Comparison of ENCODE assay signal across 13 cellular contexts in the genomic region with DNA sequence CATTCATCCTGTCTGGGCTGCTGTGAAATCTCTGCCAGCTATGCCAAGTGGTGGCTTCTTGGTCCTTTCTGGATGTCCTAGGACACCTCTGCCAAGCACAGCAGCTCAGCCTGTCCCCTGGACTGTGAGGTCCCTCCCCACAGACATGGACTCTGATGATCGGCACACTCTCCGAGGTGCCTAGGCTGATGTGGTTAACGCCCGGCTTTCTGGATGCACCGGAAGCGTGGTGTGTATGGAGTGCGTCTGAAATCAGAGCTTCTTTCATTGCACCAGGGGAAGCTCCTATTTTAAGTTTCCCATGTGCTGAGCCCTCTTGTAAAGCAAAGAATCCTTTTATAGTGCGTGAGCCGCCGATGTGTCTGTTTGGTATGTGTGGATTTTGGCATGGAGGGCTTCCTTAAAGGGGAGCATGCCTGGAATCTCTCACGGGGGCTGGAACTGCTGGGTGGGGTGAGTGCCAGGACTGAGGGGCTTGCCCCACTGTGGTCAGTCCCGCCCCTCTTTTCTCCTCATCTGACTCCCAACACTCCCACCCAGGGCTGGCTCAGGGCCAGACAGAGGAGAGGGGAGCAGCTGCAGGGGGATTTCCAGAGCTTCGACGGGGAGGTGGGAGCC. TPM values are rescaled to one million over a fixed set of nuclear protein-coding genes. Genes with fewer than 3 reads are reported as not detected.
DNase-seq lines count a peak whose midpoint lies in the region; ATAC-seq and TF ChIP-seq lines count a peak whose summit lies in the region.
"Had no signal": no experiment of that assay in that cellular context is flagged by ENCODE, and none has a peak within 500 bp of the region (broad histone marks: within the 10 kb centered on the region; RNA-seq: fewer than 3 reads in every experiment).

No MANE protein-coding gene starts in this region.

- H3K4me3 ChIP-seq in GM23248 = peak overlapping the region; percentile 22; the same call in 1 of the 2 replicates
- no peak overlapping the region for H3K4me3 ChIP-seq in right atrium auricular region
- H3K4me3 ChIP-seq in stomach = no peak overlapping the region
- no peak overlapping the region for H3K4me3 ChIP-seq in MG63

- H3K79me2 ChIP-seq in GM23248 (ENCODE audit: insufficient read depth) = peaks cover 1% of the 10 kb centered on the region; the same call in 1 of the 2 replicates

- no peak for TF ChIP-seq POLR2A in stomach (IDR thresholded peaks at IDR 0.05)

- TF ChIP-seq CTCF in brain (conservative IDR thresholded peaks at IDR 0.05) (no peak), right atrium auricular region (IDR thresholded peaks at IDR 0.05) (no peak), stomach (IDR thresholded peaks at IDR 0.05) (no peak)

- peak overlapping the region; percentile 69 to 91 (median 90) for H3K4me3 Mint-ChIP-seq in brain
- H3K4me3 Mint-ChIP-seq: activated CD4-positive, alpha-beta T cell treated with anti-CD3 and anti-CD28 coated beads, Interleukin-2, amount 10 ng/mL, durations not matched to agents 7 days and 5 days; activated naive CD8-positive, alpha-beta T cell; natural killer cell treated with Interleukin-12 subunit alpha and Interleukin-12 subunit beta and Interleukin-15 and Interleukin-18, amount 100 ng/mL, for 72 hours had no signal

- H3K9ac ChIP-seq in GM23248 = no peak overlapping the region

- peak overlapping the region; percentile 20 for H3K4me2 ChIP-seq in GM23248 (ENCODE audit: unreplicated experiment)

- H3F3A ChIP-seq in GM23248 (ENCODE audit: insufficient read depth) = 0 out of 2 replicates have a peak, but pooled peaks cover under 1% of the 10 kb centered on the region

- no peak for TF ChIP-seq EP300 in stomach (IDR thresholded peaks at IDR 0.05)

- intact Hi-C loops in stomach (cut with DNase I; ENCODE audit: low total_unique reads) = loop anchor here (10.0 kb wide), 1 partner anchor 53 kb away; no protein-coding TSS in a partner anchor

- H3K27me3 ChIP-seq in GM23248 (replicated peaks; ENCODE audit: insufficient read depth) (peaks cover 10% of the 10 kb centered on the region; the same call in 1 of the 2 replicates), right atrium auricular region (no peaks in the 10 kb centered on the region), stomach (peaks cover 0 to 61% (median 48%) of the 10 kb centered on the region in 3 donors), MG63 (no peaks in the 10 kb centered on the region; the same call in 1 of the 2 replicates)

- no peaks in the 10 kb centered on the region for H3K9me3 ChIP-seq in GM23248 (ENCODE audit: low read depth)
- H3K9me3 ChIP-seq in right atrium auricular region = no peaks in the 10 kb centered on the region
- no peaks in the 10 kb centered on the region for H3K9me3 ChIP-seq in stomach
- no peaks in the 10 kb centered on the region for H3K9me3 ChIP-seq in MG63

- in situ Hi-C loops in GM23248 (cut with MboI) = loop anchor here (10.0 kb wide), 1 partner anchor 163 kb away; no protein-coding TSS in a partner anchor

- no peaks in the 10 kb centered on the region for H3K9me3 Mint-ChIP-seq in brain
- H3K9me3 Mint-ChIP-seq: activated CD4-positive, alpha-beta T cell treated with anti-CD3 and anti-CD28 coated beads, Interleukin-2, amount 10 ng/mL, durations not matched to agents 7 days and 5 days; natural killer cell treated with Interleukin-12 subunit alpha and Interleukin-12 subunit beta and Interleukin-15 and Interleukin-18, amount 100 ng/mL, for 72 hours had no signal

- H3K27me3 Mint-ChIP-seq in brain = peaks cover 18% of the 10 kb centered on the region

- 27 to 31% methylated on average over 14 of the region's 14 CpGs for WGBS in GM23248 (ENCODE audit: low coverage in 1 of 2, low lambda C conversion rate in 2 of 2, missing lambda C conversion rate in 2 of 2), 2 experiments
- 24 to 37% (median 28%) methylated on average over 14 of the region's 14 CpGs for WGBS in stomach, 5 donors

- H3K4me1 ChIP-seq in GM23248 (ENCODE audit: insufficient read depth) (peaks cover 10% of the 10 kb centered on the region), right atrium auricular region (peaks cover 0 to 76% of the 10 kb centered on the region in 2 donors), stomach (peaks cover 23 to 63% (median 44%) of the 10 kb centered on the region in 4 donors)

- no peaks in the 10 kb centered on the region for H3K9me2 ChIP-seq in GM23248 (ENCODE audit: insufficient read depth)

- H4K20me1 ChIP-seq in GM23248 (ENCODE audit: insufficient read depth) = no peaks in the 10 kb centered on the region

- H3K27ac Mint-ChIP-seq in brain = peak overlapping the region; percentile 84 to 93 (median 89)
- H3K27ac Mint-ChIP-seq: activated CD4-positive, alpha-beta T cell treated with anti-CD3 and anti-CD28 coated beads, Interleukin-2, amount 10 ng/mL, durations not matched to agents 7 days and 5 days; activated naive CD8-positive, alpha-beta T cell; natural killer cell treated with Interleukin-12 subunit alpha and Interleukin-12 subunit beta and Interleukin-15 and Interleukin-18, amount 100 ng/mL, for 72 hours had no signal

- DNase-seq in GM23248 (peak; percentile 65), right atrium auricular region (ENCODE audit: low spot score) (no peak), stomach (no peak), MG63 (no peak), COR-L47 (lab: John Stamatoyannopoulos, UW) (no peak), hippocampal formation (lab: John Stamatoyannopoulos, UW) (no peak)
- no peak for DNase-seq in stimulated activated naive CD8-positive, alpha-beta T cell treated with anti-CD3 and anti-CD28 coated beads, Interleukin-15, Interleukin-2, amounts not matched to agents 100 U/mL and 50 U/mL, for 24 hours
- DNase-seq: activated CD4-positive, alpha-beta T cell treated with anti-CD3 and anti-CD28 coated beads, Interleukin-2, amount 10 ng/mL, durations not matched to agents 7 days and 5 days; NCI-H2029 treated with DMSO at 0.1 percent for 48 hours; SHP77 had no signal

- no peak overlapping the region for H3K27ac ChIP-seq in GM23248
- H3K27ac ChIP-seq in right atrium auricular region = peak overlapping the region; percentile 74 to 87
- peak overlapping the region in 3 of 5 donors; percentile 40 to 67 (median 41) for H3K27ac ChIP-seq in stomach

- H3K36me3 ChIP-seq in GM23248 (ENCODE audit: low read depth) = no peaks in the 10 kb centered on the region
- no peaks in the 10 kb centered on the region for H3K36me3 ChIP-seq in right atrium auricular region
- H3K36me3 ChIP-seq in stomach = no peaks in the 10 kb centered on the region
- H3K36me3 ChIP-seq in MG63 = no peaks in the 10 kb centered on the region

- no peaks in the 10 kb centered on the region for H3K36me3 Mint-ChIP-seq in brain
- H3K36me3 Mint-ChIP-seq: activated naive CD8-positive, alpha-beta T cell; natural killer cell treated with Interleukin-12 subunit alpha and Interleukin-12 subunit beta and Interleukin-15 and Interleukin-18, amount 100 ng/mL, for 72 hours had no signal

- no peak for ATAC-seq in stimulated activated naive CD8-positive, alpha-beta T cell treated with anti-CD3 and anti-CD28 coated beads, Interleukin-15, Interleukin-2, amounts not matched to agents 100 U/mL and 50 U/mL, for 24 hours
- ATAC-seq: natural killer cell treated with Interleukin-12 subunit alpha and Interleukin-12 subunit beta and Interleukin-15 and Interleukin-18, amount 100 ng/mL, for 72 hours had no signal

- H2AFZ ChIP-seq in GM23248 = peak overlapping the region; percentile 39

- peaks cover 96% of the 10 kb centered on the region for H3K4me1 Mint-ChIP-seq in brain

RNA-seq across cellular contexts. Expression of a gene that starts 6.9 kb away (rescaled TPM):
- total RNA-seq in GM23248 (2014; rRNA removed; shearing (Covaris generic)) = 64.2 and 69.4 TPM in 2 replicates
- 5.3 and 6.6 TPM in 2 replicates for polyA plus RNA-seq in GM23248 (2016; fragmentation: Nextera tagmentation; extraction: Ambion mirVana)
- 59.0 TPM for polyA plus RNA-seq in brain (ENCODE audit: insufficient read depth, low read depth, low replicate concordance)
- total RNA-seq in right atrium auricular region = 10 to 100 TPM; 59.9 to 95.6 TPM
- 10 to 100 TPM; 23.9 to 55.5 (median 30.1) TPM for total RNA-seq in stomach
- polyA plus RNA-seq in stomach = 10 to 100 TPM in 1 of 3 donors, 1 to 10 TPM in 2; 4.0 to 18.8 (median 6.6) TPM
- 19.4 and 34.6 TPM in 2 replicates for total RNA-seq in MG63 (2014; rRNA removed; shearing (Covaris generic); ENCODE audit: low replicate concordance)
